Comparison of ENCODE assay signal across 2 cellular contexts in genomic region chr3:128875556-128876120, GRCh38.
TF ChIP-seq lines count a peak whose summit lies in the region.

No MANE protein-coding gene starts in this region.

TF ChIP-seq in HEK293T, 16 proteins besides CTCF, POLR2A, EP300 and RAD21 (continued from another document):
- TF ChIP-seq PKNOX1 (IDR thresholded peaks at IDR 0.05) (no peak), NFRKB (IDR thresholded peaks at IDR 0.05) (no peak), FOXM1 (IDR thresholded peaks at IDR 0.05; ENCODE audit: borderline replicate concordance) (no peak), FOXK2 (IDR thresholded peaks at IDR 0.05) (no peak), FOXA1 (IDR thresholded peaks at IDR 0.05) (no peak)

TF ChIP-seq in HepG2, 621 proteins besides CTCF, POLR2A, EP300 and RAD21 (continued from another document):
- TF ChIP-seq ZNF281 (CRISPR knock-in tag; IDR thresholded peaks at IDR 0.05; ENCODE audit: borderline replicate concordance) (peak; percentile 59; the same call in 1 of the 2 replicates), MBD4 (IDR thresholded peaks at IDR 0.05; ENCODE audit: borderline replicate concordance, low read length) (no peak), SMC3 (IDR thresholded peaks at IDR 0.05; ENCODE audit: low read length) (peak; percentile 29; the same call in 1 of the 2 replicates), TFAP4 (IDR thresholded peaks at IDR 0.05; ENCODE audit: borderline replicate concordance, low read depth) (peak; percentile 56; the same call in 1 of the 2 replicates), SCMH1 (CRISPR knock-in tag; IDR thresholded peaks at IDR 0.05; ENCODE audit: borderline replicate concordance) (no peak), XRCC5 (optimal IDR thresholded peaks at IDR 0.05; ENCODE audit: low read length) (peak; percentile 76)
